Comparison of ENCODE assay signal across 25 cellular contexts in genomic region chr3:189502256-189502655, GRCh38.
"Had no signal": no experiment of that assay in that cellular context is flagged by ENCODE, and none has a peak within 500 bp of the region (broad histone marks: within the 10 kb centered on the region; RNA-seq: fewer than 3 reads in every experiment).

No MANE protein-coding gene starts in this region.

- H2AFZ ChIP-seq: hepatocyte, neural progenitor cell had no signal

- H3K36me3 Mint-ChIP-seq: memory B cell, neural progenitor cell had no signal

- H3K4me2 ChIP-seq: hepatocyte, neural progenitor cell had no signal

- ATAC-seq: foreskin keratinocyte; left cardiac atrium; lower lobe of right lung; natural killer cell treated with Interleukin-12 subunit alpha and Interleukin-12 subunit beta and Interleukin-15 and Interleukin-18, amount 100 ng/mL, for 72 hours had no signal

- H3K4me1 ChIP-seq: foreskin keratinocyte, left ventricle myocardium inferior, lower lobe of right lung, neural progenitor cell, right atrium auricular region, sigmoid colon, suprapubic skin, thyroid gland, upper lobe of left lung, uterus had no signal

- H3K4me3 Mint-ChIP-seq: endodermal cell; memory B cell; natural killer cell treated with Interleukin-12 subunit alpha and Interleukin-12 subunit beta and Interleukin-15 and Interleukin-18, amount 100 ng/mL, for 72 hours; neural progenitor cell; stimulated activated naive B cell treated with anti-CD40 and anti-IgM and Interleukin-4, amounts not matched to agents 10 μg/mL and 1 μg/mL and 100 μg/mL, for 72 hours had no signal

- DNase-seq: effector CD4-positive, alpha-beta T cell; endodermal cell; erythroblast; foreskin keratinocyte; kidney; left cardiac atrium; left ventricle myocardium inferior; lower lobe of right lung; midbrain; nucleus accumbens; ovary; sigmoid colon; stimulated activated CD4-positive, alpha-beta T cell treated with anti-CD3 and anti-CD28 coated beads, Interleukin-2, amount 100 ng/mL, for 24 hours; stimulated activated CD4-positive, alpha-beta T cell treated with anti-CD3 and anti-CD28 coated beads, Interleukin-4, amount 100 ng/mL, for 4 hours; stimulated activated naive B cell treated with anti-CD40 and anti-IgM and Interleukin-4, amounts not matched to agents 10 μg/mL and 1 μg/mL and 100 μg/mL, for 72 hours; thyroid gland; upper lobe of left lung; uterus had no signal

- H3K4me3 ChIP-seq: hepatocyte, left ventricle myocardium inferior, lower lobe of right lung, neural progenitor cell, ovary, right atrium auricular region, sigmoid colon, skin epidermis, suprapubic skin, thyroid gland, upper lobe of left lung, uterus had no signal

- H3K27me3 ChIP-seq: foreskin keratinocyte, hepatocyte, neural progenitor cell, ovary, right atrium auricular region, sigmoid colon, suprapubic skin, thyroid gland, upper lobe of left lung, uterus had no signal

- H3K4me1 Mint-ChIP-seq: endodermal cell, memory B cell, neural progenitor cell had no signal

- H3K9me3 ChIP-seq: left ventricle myocardium inferior, lower lobe of right lung, ovary, right atrium auricular region, sigmoid colon, suprapubic skin, thyroid gland, upper lobe of left lung, uterus had no signal

- H3K27ac ChIP-seq: foreskin keratinocyte, hepatocyte, left ventricle myocardium inferior, lower lobe of right lung, neural progenitor cell, ovary, right atrium auricular region, sigmoid colon, skin epidermis, suprapubic skin, thyroid gland, upper lobe of left lung, uterus had no signal

- H3K27ac Mint-ChIP-seq: endodermal cell; memory B cell; natural killer cell treated with Interleukin-12 subunit alpha and Interleukin-12 subunit beta and Interleukin-15 and Interleukin-18, amount 100 ng/mL, for 72 hours; neural progenitor cell had no signal

- H3K9me3 Mint-ChIP-seq: neural progenitor cell had no signal

- H3K9ac ChIP-seq: neural progenitor cell had no signal

- H3K79me2 ChIP-seq: hepatocyte had no signal

- H3K27me3 Mint-ChIP-seq: memory B cell; natural killer cell treated with Interleukin-12 subunit alpha and Interleukin-12 subunit beta and Interleukin-15 and Interleukin-18, amount 100 ng/mL, for 72 hours; stimulated activated naive B cell treated with anti-CD40 and anti-IgM and Interleukin-4, amounts not matched to agents 10 μg/mL and 1 μg/mL and 100 μg/mL, for 72 hours had no signal

- H3K36me3 ChIP-seq: left ventricle myocardium inferior, lower lobe of right lung, neural progenitor cell, ovary, right atrium auricular region, sigmoid colon, suprapubic skin, thyroid gland, upper lobe of left lung, uterus had no signal
